Comparison of ENCODE assay signal across 34 cellular contexts in the genomic region with DNA sequence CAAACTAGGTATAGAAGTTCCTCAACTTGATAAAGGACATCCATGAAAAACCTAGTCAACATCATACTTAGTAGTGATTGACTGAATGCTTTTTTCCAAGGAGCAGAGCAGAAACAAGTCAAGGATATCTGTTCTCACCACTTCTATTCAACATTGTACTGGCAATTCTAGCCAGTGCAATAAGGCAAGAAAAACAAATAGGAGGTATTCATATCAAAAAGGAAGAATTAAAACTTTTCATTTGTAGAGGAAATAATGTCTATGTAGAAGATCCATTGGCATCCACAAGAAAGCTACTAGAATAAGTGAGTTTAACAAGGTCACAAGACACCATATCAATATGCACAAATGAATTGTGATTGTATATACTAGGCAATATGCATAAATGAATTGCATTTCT. TPM values are rescaled to one million over a fixed set of nuclear protein-coding genes. Genes with fewer than 3 reads are reported as not detected.
"Had no signal": no experiment of that assay in that cellular context is flagged by ENCODE, and none has a peak within 500 bp of the region (broad histone marks: within the 10 kb centered on the region; RNA-seq: fewer than 3 reads in every experiment).

No MANE protein-coding gene starts in this region.

- H3K27ac ChIP-seq: neural progenitor cell, ovary, parathyroid adenoma, psoas muscle, skin epidermis, spleen, suprapubic skin, testis, tibial artery, transverse colon, upper lobe of right lung, uterus had no signal

- H3K9ac ChIP-seq: neural progenitor cell, parathyroid adenoma had no signal

- H3K27me3 ChIP-seq: neural progenitor cell, ovary, suprapubic skin, testis, tibial artery, transverse colon, upper lobe of right lung, uterus had no signal

- H3K4me3 Mint-ChIP-seq: natural killer cell; nephron; neural progenitor cell; stimulated activated memory B cell treated with anti-CD40 and anti-IgM and Interleukin-4, amounts not matched to agents 10 μg/mL and 1 μg/mL and 100 μg/mL, for 72 hours; stimulated activated naive CD8-positive, alpha-beta T cell treated with anti-CD3 and anti-CD28 coated beads, Interleukin-15, amount 100 ng/mL, for 72 hours; type B pancreatic cell had no signal

- H3K79me2 ChIP-seq: parathyroid adenoma had no signal

- H3K4me3 ChIP-seq: neural progenitor cell, ovary, psoas muscle, skin epidermis, smooth muscle cell, spleen, suprapubic skin, testis, tibial artery, transverse colon, upper lobe of right lung, uterus had no signal

- H3K36me3 Mint-ChIP-seq: stimulated activated memory B cell treated with anti-CD40 and anti-IgM and Interleukin-4, amounts not matched to agents 10 μg/mL and 1 μg/mL and 100 μg/mL, for 72 hours had no signal

- H3K36me3 ChIP-seq: ovary, spleen, transverse colon, uterus had no signal

- H2AFZ ChIP-seq: neural progenitor cell, parathyroid adenoma had no signal

- H3K27me3 Mint-ChIP-seq: progenitor cell of endocrine pancreas, type B pancreatic cell had no signal

- H3K4me1 ChIP-seq: neural progenitor cell, parathyroid adenoma, psoas muscle, suprapubic skin, testis, tibial artery, transverse colon, upper lobe of right lung, uterus had no signal

- H3K4me2 ChIP-seq: neural progenitor cell, smooth muscle cell had no signal

- H3K27ac Mint-ChIP-seq: natural killer cell; nephron; neural progenitor cell; progenitor cell of endocrine pancreas; stimulated activated memory B cell treated with anti-CD40 and anti-IgM and Interleukin-4, amounts not matched to agents 10 μg/mL and 1 μg/mL and 100 μg/mL, for 72 hours; type B pancreatic cell had no signal

- ATAC-seq: natural killer cell; psoas muscle; right cardiac atrium; sciatic nerve; stimulated activated memory B cell treated with anti-CD40 and anti-IgM and Interleukin-4, amounts not matched to agents 10 μg/mL and 1 μg/mL and 100 μg/mL, for 72 hours; stimulated activated naive CD8-positive, alpha-beta T cell treated with anti-CD3 and anti-CD28 coated beads, Interleukin-15, amount 100 ng/mL, for 72 hours; stimulated activated naive CD8-positive, alpha-beta T cell treated with anti-CD3 and anti-CD28 coated beads, Interleukin-15, Interleukin-2, amounts not matched to agents 100 U/mL and 50 U/mL, for 24 hours; upper lobe of right lung had no signal

- DNase-seq: natural killer cell; occipital lobe; ovary; psoas muscle; right cardiac atrium; spleen; stimulated activated CD4-positive, alpha-beta T cell treated with anti-CD3 and anti-CD28 coated beads, Interleukin-12 subunit alpha, Interleukin-12 subunit beta, amount 100 ng/mL, for 4 hours; stimulated activated CD4-positive, alpha-beta T cell treated with anti-CD3 and anti-CD28 coated beads, Interleukin-1b, Interleukin-23, amount 100 ng/mL, for 48 hours; stimulated activated CD4-positive, alpha-beta T cell treated with anti-CD3 and anti-CD28 coated beads, Interleukin-4, amount 100 ng/mL, for 1 hour; stimulated activated CD4-positive, alpha-beta T cell treated with anti-CD3 and anti-CD28 coated beads, Interleukin-4, amount 100 ng/mL, for 4 hours; stimulated activated CD8-positive, alpha-beta memory T cell treated with anti-CD3 and anti-CD28 coated beads, Interleukin-4, amount 100 ng/mL, for 48 hours; stimulated activated naive CD4-positive, alpha-beta T cell; stimulated activated naive CD8-positive, alpha-beta T cell treated with anti-CD3 and anti-CD28 coated beads, Interleukin-15, amount 100 ng/mL, for 72 hours; stimulated activated naive CD8-positive, alpha-beta T cell treated with anti-CD3 and anti-CD28 coated beads, Interleukin-15, Interleukin-2, amounts not matched to agents 100 U/mL and 50 U/mL, for 24 hours; substantia nigra; testis; tibial artery; transverse colon; upper lobe of right lung; uterus had no signal

- H3K9me3 ChIP-seq: ovary, suprapubic skin, testis, transverse colon, upper lobe of right lung, uterus had no signal

RNA-seq across cellular contexts. Expression of a gene that starts 28.2 kb away (rescaled TPM):
- total RNA-seq: occipital lobe, osteoblast, renal cortical epithelial cell, smooth muscle cell, testis, transverse colon had no signal
- polyA plus RNA-seq: neural cell had no signal

RNA-seq across cellular contexts. Expression of a gene that starts 35.0 kb away (rescaled TPM):
- total RNA-seq: natural killer cell, occipital lobe, osteoblast, psoas muscle, renal cortical epithelial cell, right cardiac atrium, sciatic nerve, smooth muscle cell, transverse colon, urinary bladder had no signal
- polyA plus RNA-seq: neural cell, smooth muscle cell had no signal
